ENCODE assay signal across 8 cellular contexts in genomic region chr16:85390511-85391174, GRCh38.
A peak's percentile ranks its signal among the peaks of the same experiment; 100 is the strongest.
DNase-seq lines count a peak whose midpoint lies in the region; ATAC-seq and TF ChIP-seq lines count a peak whose summit lies in the region.

No MANE protein-coding gene starts in this region.

- no peaks in the 10 kb centered on the region for H3K9me3 Mint-ChIP-seq in nephron

- DNase-seq in COLO668 (lab: John Stamatoyannopoulos, UW; ENCODE audit: unreplicated experiment) (peak; percentile 64), NCI-H1092 treated with DMSO at 0.1 percent for 48 hours (lab: John Stamatoyannopoulos, UW) (peak; percentile 19), dermis microvascular lymphatic vessel endothelial cell (ENCODE audit: low read depth in 2 of 2) (peak; percentile 56 to 66), NAMALWA (ENCODE audit: low spot score) (no peak)
- no peak for DNase-seq in activated CD4-positive, alpha-beta T cell treated with anti-CD3 and anti-CD28 coated beads, Interleukin-2, amount 50 U/mL, for 1 hour

- TF ChIP-seq CTCF in nephron (IDR thresholded peaks at IDR 0.05; ENCODE audit: unreplicated experiment in 3 of 3): no peak

- H3K4me3 Mint-ChIP-seq in nephron: peak overlapping the region in 1 of 3 experiments; percentile 21

- H3K36me3 Mint-ChIP-seq in nephron (ENCODE audit: low read depth): peaks cover 5% of the 10 kb centered on the region

- peaks cover 10% of the 10 kb centered on the region for H3K27me3 Mint-ChIP-seq in nephron (ENCODE audit: low read depth)

- H3K4me1 Mint-ChIP-seq in nephron: peaks cover 51% of the 10 kb centered on the region

- ATAC-seq in HG02938 (IDR thresholded peaks at IDR 0.05; ENCODE audit: unreplicated experiment) (no peak), GM19035 (IDR thresholded peaks at IDR 0.05; ENCODE audit: unreplicated experiment) (no peak)

- H3K27ac Mint-ChIP-seq in nephron: peak overlapping the region; percentile 51 to 83 (median 69)

Comparison
In these comparisons a context has a peak if more than half of its experiments do, and no peak if none do; other contexts are left out.
1. DNase-seq: peak in COLO668 (single experiment), NCI-H1092 treated with DMSO at 0.1 percent for 48 hours (single experiment) and dermis microvascular lymphatic vessel endothelial cell (2 of 2); none in activated CD4-positive, alpha-beta T cell treated with anti-CD3 and anti-CD28 coated beads, Interleukin-2, amount 50 U/mL, for 1 hour (single experiment) and NAMALWA (single experiment).